1 cellular context compared by ENCODE assay signal in genomic region chr9:114655689-114656088, GRCh38.
TF ChIP-seq lines count a peak whose summit lies in the region.

No MANE protein-coding gene starts in this region.

TF ChIP-seq in IMR-90, 13 proteins besides CTCF, POLR2A, EP300 and RAD21:
- TF ChIP-seq NFE2L2 (IDR thresholded peaks at IDR 0.05; ENCODE audit: low read depth, low read length) (no peak), CEBPB (IDR thresholded peaks at IDR 0.05; ENCODE audit: low read depth, low read length) (peak; percentile 93)
